In genomic region chr6:43275782-43276179, GRCh38 we compare ENCODE assay signal across 8 cellular contexts. TPM values are rescaled to one million over a fixed set of nuclear protein-coding genes. Genes with fewer than 3 reads are reported as not detected.
DNase-seq lines count a peak whose midpoint lies in the region; ATAC-seq, FAIRE-seq and TF ChIP-seq lines count a peak whose summit lies in the region.

No MANE protein-coding gene starts in this region.

- no peaks in the 10 kb centered on the region for H3K9me3 Mint-ChIP-seq in activated CD8-positive, alpha-beta memory T cell treated with anti-CD3 and anti-CD28 coated beads, Interleukin-2, amount 10 ng/mL, durations not matched to agents 7 days and 5 days (ENCODE audit: low read depth)
- H3K9me3 Mint-ChIP-seq in activated naive CD4-positive, alpha-beta T cell treated with anti-CD3 and anti-CD28 coated beads for 36 hours, result no peaks in the 10 kb centered on the region

- H3K4me1 ChIP-seq in HepG2 (ENCODE audit: insufficient read depth, low read length), result peaks cover 96% of the 10 kb centered on the region
- H3K4me1 ChIP-seq in subcutaneous abdominal adipose tissue (ENCODE audit: control insufficient read depth in 5 of 5, insufficient read depth in 5 of 5, low read length in 5 of 5), result peaks cover 0 to 17% (median 11%) of the 10 kb centered on the region in 5 donors

- H3K4me1 Mint-ChIP-seq in activated CD8-positive, alpha-beta memory T cell treated with anti-CD3 and anti-CD28 coated beads, Interleukin-2, amount 10 ng/mL, durations not matched to agents 7 days and 5 days, result peaks cover 17% of the 10 kb centered on the region
- peaks cover 6% of the 10 kb centered on the region for H3K4me1 Mint-ChIP-seq in activated naive CD4-positive, alpha-beta T cell treated with anti-CD3 and anti-CD28 coated beads for 36 hours (ENCODE audit: low read depth)

- in situ Hi-C loops in HepG2 (cut with HindIII; ENCODE audit: extremely low pct_ligation_motif_present, low pct_unique_long_range_greater_than_20kb), result no loop called here

- peak overlapping the region; percentile 88; the same call in 1 of the 2 replicates for H3K4me2 ChIP-seq in HepG2 (ENCODE audit: low read depth, low read length)

- no TSS peak for BruUV-seq in HepG2 (replicated peaks; lab: Mats Ljungman, UMichigan)

- H3K9ac ChIP-seq in HepG2 (ENCODE audit: insufficient read depth, low read depth, low read length) (peak overlapping the region; percentile 97), subcutaneous abdominal adipose tissue (ENCODE audit: low read length in 5 of 5) (no peak overlapping the region)

- 41% methylated on average over 24 of the region's 24 CpGs for WGBS in HepG2 (ENCODE audit: low lambda C conversion rate)

- TF ChIP-seq RAD21 in HepG2 (CRISPR knock-in tag; IDR thresholded peaks at IDR 0.05), result no peak

- no peaks in the 10 kb centered on the region for H4K20me1 ChIP-seq in HepG2 (ENCODE audit: insufficient read depth, low read length)

- CTCF ChIA-PET in activated CD8-positive, alpha-beta memory T cell treated with anti-CD3 and anti-CD28 coated beads, Interleukin-2, amount 10 ng/mL, durations not matched to agents 7 days and 5 days (lab: Charles Lee), result interaction anchor here (1.1 kb wide), 1 partner anchor 14 kb away, joined by 3 read pairs; no protein-coding TSS in a partner anchor
- CTCF ChIA-PET in activated naive CD4-positive, alpha-beta T cell treated with anti-CD3 and anti-CD28 coated beads for 36 hours (lab: Charles Lee), result no interaction called here
- CTCF ChIA-PET in HepG2 (lab: Yijun Ruan, JAX; ENCODE audit: low intra/inter-chr PET ratio, low total read pairs), result no interaction called here

- intact Hi-C loops in activated naive CD4-positive, alpha-beta T cell treated with anti-CD3 and anti-CD28 coated beads for 36 hours (cut with micrococcal nuclease), result no loop called here
- intact Hi-C loops in HepG2 (cut with micrococcal nuclease; ENCODE audit: unreplicated experiment), result no loop called here

- TF ChIP-seq EP300 in HepG2 (IDR thresholded peaks at IDR 0.05; ENCODE audit: low read depth in 2 of 2, low read length in 2 of 2), result no peak
- TF ChIP-seq EP300 in HepG2 (CRISPR knock-in tag; IDR thresholded peaks at IDR 0.05; ENCODE audit: borderline replicate concordance), result no peak

- H3K27ac ChIP-seq in HepG2 (ENCODE audit: extremely low read length, insufficient read depth, low read length) (peak overlapping the region; percentile 94), subcutaneous abdominal adipose tissue (ENCODE audit: low read depth, low read length) (no peak overlapping the region)

- peaks cover 7% of the 10 kb centered on the region for H3K79me2 ChIP-seq in HepG2 (ENCODE audit: insufficient read depth, low read length)

- H2AFZ ChIP-seq in HepG2 (ENCODE audit: low read length), result no peak overlapping the region

- FAIRE-seq in HepG2 (lab: Jason Lieb, UNC), result no peak

- no peaks in the 10 kb centered on the region for H3K36me3 ChIP-seq in HepG2 (replicated peaks in 1 of 2; ENCODE audit: control insufficient read depth in 1 of 2, insufficient read depth in 2 of 2, low read length in 2 of 2)
- H3K36me3 ChIP-seq in subcutaneous abdominal adipose tissue (ENCODE audit: control insufficient read depth in 5 of 5, insufficient read depth in 5 of 5, low read length in 5 of 5), result no peaks in the 10 kb centered on the region

- no peak for DNase-seq in activated CD8-positive, alpha-beta memory T cell treated with anti-CD3 and anti-CD28 coated beads, Interleukin-2, amount 10 ng/mL, durations not matched to agents 7 days and 5 days
- no peak for DNase-seq in activated CD8-positive, alpha-beta memory T cell treated with anti-CD3 and anti-CD28 coated beads, Interleukin-2, amount 50 U/mL, for 4 hours
- DNase-seq in activated naive CD4-positive, alpha-beta T cell treated with anti-CD3 and anti-CD28 coated beads for 36 hours, result no peak
- DNase-seq in HepG2 (ENCODE audit: low spot score) (no peak), dermis blood vessel endothelial cell (no peak), NCI-H2171 (lab: John Stamatoyannopoulos, UW) (no peak)

- H3K4me3 ChIP-seq in HepG2 (replicated peaks in 1 of 3; ENCODE audit: insufficient read depth in 1 of 3, low read depth in 2 of 3, low read length in 3 of 3), result peak overlapping the region in 2 of 3 experiments; percentile 78 to 86; a peak in 4 of 6 replicates
- peak overlapping the region in 3 of 5 donors; percentile 26 to 41 (median 32) for H3K4me3 ChIP-seq in subcutaneous abdominal adipose tissue (ENCODE audit: low read depth in 1 of 5, low read length in 5 of 5)

- H3K27me3 ChIP-seq in HepG2 (ENCODE audit: control insufficient read depth in 1 of 2, insufficient read depth in 2 of 2, low read length in 2 of 2) (no peaks in the 10 kb centered on the region), subcutaneous abdominal adipose tissue (ENCODE audit: control insufficient read depth in 5 of 5, insufficient read depth in 4 of 5, low read length in 5 of 5) (peaks cover 9 to 35% (median 32%) of the 10 kb centered on the region in 5 donors)

- no peaks in the 10 kb centered on the region for H3K36me3 Mint-ChIP-seq in activated CD8-positive, alpha-beta memory T cell treated with anti-CD3 and anti-CD28 coated beads, Interleukin-2, amount 10 ng/mL, durations not matched to agents 7 days and 5 days
- no peaks in the 10 kb centered on the region for H3K36me3 Mint-ChIP-seq in activated naive CD4-positive, alpha-beta T cell treated with anti-CD3 and anti-CD28 coated beads for 36 hours (ENCODE audit: low read depth)

- peaks cover 60% of the 10 kb centered on the region for H3K27me3 Mint-ChIP-seq in activated CD8-positive, alpha-beta memory T cell treated with anti-CD3 and anti-CD28 coated beads, Interleukin-2, amount 10 ng/mL, durations not matched to agents 7 days and 5 days
- peaks cover 17% of the 10 kb centered on the region for H3K27me3 Mint-ChIP-seq in activated naive CD4-positive, alpha-beta T cell treated with anti-CD3 and anti-CD28 coated beads for 36 hours (ENCODE audit: low read depth)

- TF ChIP-seq POLR2A in HepG2 (IDR thresholded peaks at IDR 0.05; ENCODE audit: insufficient read depth in 1 of 2, low read depth in 2 of 2, low read length in 2 of 2), result no peak

- peak overlapping the region; percentile 29 for H3K27ac Mint-ChIP-seq in activated CD8-positive, alpha-beta memory T cell treated with anti-CD3 and anti-CD28 coated beads, Interleukin-2, amount 10 ng/mL, durations not matched to agents 7 days and 5 days
- no peak overlapping the region for H3K27ac Mint-ChIP-seq in activated naive CD4-positive, alpha-beta T cell treated with anti-CD3 and anti-CD28 coated beads for 36 hours

- H3K4me3 Mint-ChIP-seq in activated CD8-positive, alpha-beta memory T cell treated with anti-CD3 and anti-CD28 coated beads, Interleukin-2, amount 10 ng/mL, durations not matched to agents 7 days and 5 days, result peak overlapping the region; percentile 43
- H3K4me3 Mint-ChIP-seq in activated naive CD4-positive, alpha-beta T cell treated with anti-CD3 and anti-CD28 coated beads for 36 hours, result peak overlapping the region; percentile 66

- ATAC-seq in activated CD8-positive, alpha-beta memory T cell treated with anti-CD3 and anti-CD28 coated beads, Interleukin-2, amount 10 ng/mL, durations not matched to agents 7 days and 5 days, result peak; percentile 34
- ATAC-seq in HepG2 (no peak), HG02938 (IDR thresholded peaks at IDR 0.05; ENCODE audit: unreplicated experiment) (no peak)

- POLR2A ChIA-PET in HepG2 (lab: Yijun Ruan, JAX), result interaction anchor here (0.6 to 20.0 kb wide), 4 partner anchors 8 to 296 kb away, joined by 3 to 314 read pairs (median 99); partner anchors contain the start of gene SLC22A7

- H3K9me3 ChIP-seq in HepG2 (ENCODE audit: low read length), result no peaks in the 10 kb centered on the region
- H3K9me3 ChIP-seq in subcutaneous abdominal adipose tissue (ENCODE audit: control insufficient read depth in 5 of 5, low read length in 5 of 5), result no peaks in the 10 kb centered on the region

- TF ChIP-seq CTCF in HepG2 (CRISPR knock-in tag; IDR thresholded peaks at IDR 0.05), result no peak

RNA-seq across cellular contexts. Expression of gene SLC22A7, which starts 22.3 kb away (rescaled TPM):
- total RNA-seq in activated CD8-positive, alpha-beta memory T cell treated with anti-CD3 and anti-CD28 coated beads, Interleukin-2, amount 10 ng/mL, durations not matched to agents 7 days and 5 days, result not detected
- total RNA-seq in activated naive CD4-positive, alpha-beta T cell treated with anti-CD3 and anti-CD28 coated beads for 36 hours, result not detected
- total RNA-seq in HepG2 (2016; rRNA removed; fragmentation: Illumina TruSeq; extraction: Trizol) (8.6 and 22.6 TPM in 2 replicates), dermis blood vessel endothelial cell (not detected in 2 replicates)
- 5.3 and 5.4 TPM in 2 replicates for total RNA-seq in HepG2 (2016; cell fraction: cytosol; rRNA removed; fragmentation: Illumina TruSeq; extraction: Trizol; ENCODE audit: low read depth)
- total RNA-seq in HepG2 (2016; cell fraction: insoluble cytoplasmic fraction; rRNA removed; fragmentation: Illumina TruSeq; extraction: Trizol), result 8.5 and 22.3 TPM in 2 replicates
- total RNA-seq in HepG2 (2016; cell fraction: membrane; rRNA removed; fragmentation: Illumina TruSeq; extraction: Trizol), result 9.0 and 9.1 TPM in 2 replicates
- total RNA-seq in HepG2 (2016; cell fraction: nucleus; rRNA removed; fragmentation: Illumina TruSeq; extraction: Trizol), result 20.9 and 25.8 TPM in 2 replicates
- polyA plus RNA-seq in HepG2 (2011; rRNA removed), result 5.3 and 12.3 TPM in 2 replicates
- polyA plus RNA-seq in HepG2 (2011; cell fraction: cytosol; rRNA removed), result 7.0 and 7.8 TPM in 2 replicates
- polyA plus RNA-seq in HepG2 (2011; cell fraction: nucleus; rRNA removed), result 34.4 and 48.4 TPM in 2 replicates
- 18.9 and 34.7 TPM in 2 replicates for polyA plus RNA-seq in HepG2 (2012)
- 3.2 and 3.5 TPM in 2 replicates for polyA plus RNA-seq in HepG2 (2016; cell fraction: cytosol; fragmentation: Illumina TruSeq; extraction: Trizol; ENCODE audit: low read depth)
- 5.5 and 6.2 TPM in 2 replicates for polyA plus RNA-seq in HepG2 (2016; cell fraction: insoluble cytoplasmic fraction; fragmentation: Illumina TruSeq; extraction: Trizol; ENCODE audit: low read depth)
- 4.5 and 5.7 TPM in 2 replicates for polyA plus RNA-seq in HepG2 (2016; cell fraction: membrane; fragmentation: Illumina TruSeq; extraction: Trizol; ENCODE audit: low read depth)
- 39.6 and 40.3 TPM in 2 replicates for polyA plus RNA-seq in HepG2 (2016; cell fraction: nucleus; fragmentation: Illumina TruSeq; extraction: Trizol; ENCODE audit: insufficient read depth, low read depth)
- 22.0 TPM in 1 of 2 replicates, not detected in the other for polyA minus RNA-seq in HepG2 (2011; rRNA and poly(A)+ RNA removed; ENCODE audit: low replicate concordance)
- polyA minus RNA-seq in HepG2 (2011; cell fraction: cytosol; rRNA and poly(A)+ RNA removed), result 3.6 and 5.1 TPM in 2 replicates
- 7.0 and 12.7 TPM in 2 replicates for polyA minus RNA-seq in HepG2 (2011; cell fraction: nucleus; rRNA and poly(A)+ RNA removed)

RNA-seq across cellular contexts. Expression of gene TTBK1, which starts 32.5 kb away (rescaled TPM):
- total RNA-seq in activated CD8-positive, alpha-beta memory T cell treated with anti-CD3 and anti-CD28 coated beads, Interleukin-2, amount 10 ng/mL, durations not matched to agents 7 days and 5 days, result under 1 TPM; 0.20 to 0.80 TPM
- under 1 TPM in 1 of 2 experiments, not detected in 1; 0.02 TPM for total RNA-seq in activated naive CD4-positive, alpha-beta T cell treated with anti-CD3 and anti-CD28 coated beads for 36 hours
- total RNA-seq in HepG2 (2016; rRNA removed; fragmentation: Illumina TruSeq; extraction: Trizol), result 0.10 and 0.33 TPM in 2 replicates
- 0.18 and 0.20 TPM in 2 replicates for total RNA-seq in HepG2 (2016; cell fraction: cytosol; rRNA removed; fragmentation: Illumina TruSeq; extraction: Trizol; ENCODE audit: low read depth)
- 0.13 and 0.32 TPM in 2 replicates for total RNA-seq in HepG2 (2016; cell fraction: insoluble cytoplasmic fraction; rRNA removed; fragmentation: Illumina TruSeq; extraction: Trizol)
- 0.25 and 0.28 TPM in 2 replicates for total RNA-seq in HepG2 (2016; cell fraction: membrane; rRNA removed; fragmentation: Illumina TruSeq; extraction: Trizol)
- total RNA-seq in HepG2 (2016; cell fraction: nucleus; rRNA removed; fragmentation: Illumina TruSeq; extraction: Trizol), result 0.47 TPM in 2 replicates
- polyA plus RNA-seq in HepG2 (2011; rRNA removed), result 0.24 and 0.50 TPM in 2 replicates
- polyA plus RNA-seq in HepG2 (2011; cell fraction: cytosol; rRNA removed), result 0.09 and 0.10 TPM in 2 replicates
- polyA plus RNA-seq in HepG2 (2011; cell fraction: nucleus; rRNA removed), result 1.4 and 2.2 TPM in 2 replicates
- polyA plus RNA-seq in HepG2 (2012), result 0.53 and 0.62 TPM in 2 replicates
- polyA plus RNA-seq in HepG2 (2016; cell fraction: cytosol; fragmentation: Illumina TruSeq; extraction: Trizol; ENCODE audit: low read depth), result not detected in 2 replicates
- polyA plus RNA-seq in HepG2 (2016; cell fraction: insoluble cytoplasmic fraction; fragmentation: Illumina TruSeq; extraction: Trizol; ENCODE audit: low read depth), result 0.19 TPM in 2 replicates
- 0.06 and 0.07 TPM in 2 replicates for polyA plus RNA-seq in HepG2 (2016; cell fraction: membrane; fragmentation: Illumina TruSeq; extraction: Trizol; ENCODE audit: low read depth)
- 0.84 and 0.86 TPM in 2 replicates for polyA plus RNA-seq in HepG2 (2016; cell fraction: nucleus; fragmentation: Illumina TruSeq; extraction: Trizol; ENCODE audit: insufficient read depth, low read depth)
- 1.2 TPM in 1 of 2 replicates, not detected in the other for polyA minus RNA-seq in HepG2 (2011; rRNA and poly(A)+ RNA removed; ENCODE audit: low replicate concordance)
- polyA minus RNA-seq in HepG2 (2011; cell fraction: cytosol; rRNA and poly(A)+ RNA removed), result 0.18 and 0.49 TPM in 2 replicates
- polyA minus RNA-seq in HepG2 (2011; cell fraction: nucleus; rRNA and poly(A)+ RNA removed), result 1.4 and 1.7 TPM in 2 replicates
- 0.05 TPM in 1 of 2 replicates, not detected in the other for total RNA-seq in dermis blood vessel endothelial cell

RNA-seq across cellular contexts. Expression of gene CRIP3, which starts 32.8 kb away (rescaled TPM):
- total RNA-seq in activated CD8-positive, alpha-beta memory T cell treated with anti-CD3 and anti-CD28 coated beads, Interleukin-2, amount 10 ng/mL, durations not matched to agents 7 days and 5 days, result under 1 TPM; 0.50 to 0.66 TPM
- total RNA-seq in activated naive CD4-positive, alpha-beta T cell treated with anti-CD3 and anti-CD28 coated beads for 36 hours, result 1 to 10 TPM; 2.9 to 3.1 TPM
- total RNA-seq in HepG2 (2016; rRNA removed; fragmentation: Illumina TruSeq; extraction: Trizol), result 3.5 and 6.3 TPM in 2 replicates
- total RNA-seq in HepG2 (2016; cell fraction: cytosol; rRNA removed; fragmentation: Illumina TruSeq; extraction: Trizol; ENCODE audit: low read depth), result 2.7 and 2.9 TPM in 2 replicates
- total RNA-seq in HepG2 (2016; cell fraction: insoluble cytoplasmic fraction; rRNA removed; fragmentation: Illumina TruSeq; extraction: Trizol), result 5.5 and 7.0 TPM in 2 replicates
- total RNA-seq in HepG2 (2016; cell fraction: membrane; rRNA removed; fragmentation: Illumina TruSeq; extraction: Trizol), result 1.7 and 2.6 TPM in 2 replicates
- total RNA-seq in HepG2 (2016; cell fraction: nucleus; rRNA removed; fragmentation: Illumina TruSeq; extraction: Trizol), result 6.1 and 7.0 TPM in 2 replicates
- 9.3 and 14.2 TPM in 2 replicates for polyA plus RNA-seq in HepG2 (2011; rRNA removed)
- polyA plus RNA-seq in HepG2 (2011; cell fraction: cytosol; rRNA removed), result 4.5 and 5.1 TPM in 2 replicates
- polyA plus RNA-seq in HepG2 (2011; cell fraction: nucleus; rRNA removed), result 31.5 and 46.2 TPM in 2 replicates
- 12.7 and 16.4 TPM in 2 replicates for polyA plus RNA-seq in HepG2 (2012)
- polyA plus RNA-seq in HepG2 (2016; cell fraction: cytosol; fragmentation: Illumina TruSeq; extraction: Trizol; ENCODE audit: low read depth), result 0.99 and 1.7 TPM in 2 replicates
- 4.1 and 5.4 TPM in 2 replicates for polyA plus RNA-seq in HepG2 (2016; cell fraction: insoluble cytoplasmic fraction; fragmentation: Illumina TruSeq; extraction: Trizol; ENCODE audit: low read depth)
- 1.9 and 2.3 TPM in 2 replicates for polyA plus RNA-seq in HepG2 (2016; cell fraction: membrane; fragmentation: Illumina TruSeq; extraction: Trizol; ENCODE audit: low read depth)
- 13.1 and 18.7 TPM in 2 replicates for polyA plus RNA-seq in HepG2 (2016; cell fraction: nucleus; fragmentation: Illumina TruSeq; extraction: Trizol; ENCODE audit: insufficient read depth, low read depth)
- 8.2 TPM in 1 of 2 replicates, not detected in the other for polyA minus RNA-seq in HepG2 (2011; rRNA and poly(A)+ RNA removed; ENCODE audit: low replicate concordance)
- 1.4 and 2.5 TPM in 2 replicates for polyA minus RNA-seq in HepG2 (2011; cell fraction: cytosol; rRNA and poly(A)+ RNA removed)
- 7.5 and 14.4 TPM in 2 replicates for polyA minus RNA-seq in HepG2 (2011; cell fraction: nucleus; rRNA and poly(A)+ RNA removed)
- 0.34 TPM in 1 of 2 replicates, not detected in the other for total RNA-seq in dermis blood vessel endothelial cell

RNA-seq across cellular contexts. Expression of gene DNPH1, which starts 46.5 kb away (rescaled TPM):
- total RNA-seq in activated CD8-positive, alpha-beta memory T cell treated with anti-CD3 and anti-CD28 coated beads, Interleukin-2, amount 10 ng/mL, durations not matched to agents 7 days and 5 days, result 10 to 100 TPM; 54.0 to 60.0 TPM
- 10 to 100 TPM; 59.7 to 59.8 TPM for total RNA-seq in activated naive CD4-positive, alpha-beta T cell treated with anti-CD3 and anti-CD28 coated beads for 36 hours
- total RNA-seq in HepG2 (2016; rRNA removed; fragmentation: Illumina TruSeq; extraction: Trizol) (75.0 and 75.1 TPM in 2 replicates), dermis blood vessel endothelial cell (29.0 and 31.5 TPM in 2 replicates)
- total RNA-seq in HepG2 (2016; cell fraction: cytosol; rRNA removed; fragmentation: Illumina TruSeq; extraction: Trizol; ENCODE audit: low read depth), result 50.9 and 56.3 TPM in 2 replicates
- total RNA-seq in HepG2 (2016; cell fraction: insoluble cytoplasmic fraction; rRNA removed; fragmentation: Illumina TruSeq; extraction: Trizol), result 75.1 and 81.5 TPM in 2 replicates
- total RNA-seq in HepG2 (2016; cell fraction: membrane; rRNA removed; fragmentation: Illumina TruSeq; extraction: Trizol), result 52.3 and 60.5 TPM in 2 replicates
- total RNA-seq in HepG2 (2016; cell fraction: nucleus; rRNA removed; fragmentation: Illumina TruSeq; extraction: Trizol), result 31.4 and 33.7 TPM in 2 replicates
- 56.5 and 65.8 TPM in 2 replicates for polyA plus RNA-seq in HepG2 (2011; rRNA removed)
- polyA plus RNA-seq in HepG2 (2011; cell fraction: cytosol; rRNA removed), result 106 and 143 TPM in 2 replicates
- polyA plus RNA-seq in HepG2 (2011; cell fraction: nucleus; rRNA removed), result 62.4 and 67.4 TPM in 2 replicates
- 43.1 and 47.9 TPM in 2 replicates for polyA plus RNA-seq in HepG2 (2012)
- 62.6 and 68.8 TPM in 2 replicates for polyA plus RNA-seq in HepG2 (2016; cell fraction: cytosol; fragmentation: Illumina TruSeq; extraction: Trizol; ENCODE audit: low read depth)
- polyA plus RNA-seq in HepG2 (2016; cell fraction: insoluble cytoplasmic fraction; fragmentation: Illumina TruSeq; extraction: Trizol; ENCODE audit: low read depth), result 76.7 and 82.8 TPM in 2 replicates
- 47.1 and 47.7 TPM in 2 replicates for polyA plus RNA-seq in HepG2 (2016; cell fraction: membrane; fragmentation: Illumina TruSeq; extraction: Trizol; ENCODE audit: low read depth)
- 66.2 and 72.5 TPM in 2 replicates for polyA plus RNA-seq in HepG2 (2016; cell fraction: nucleus; fragmentation: Illumina TruSeq; extraction: Trizol; ENCODE audit: insufficient read depth, low read depth)
- polyA minus RNA-seq in HepG2 (2011; rRNA and poly(A)+ RNA removed; ENCODE audit: low replicate concordance), result 38.8 and 62.4 TPM in 2 replicates
- polyA minus RNA-seq in HepG2 (2011; cell fraction: cytosol; rRNA and poly(A)+ RNA removed), result 10.5 and 15.4 TPM in 2 replicates
- polyA minus RNA-seq in HepG2 (2011; cell fraction: nucleus; rRNA and poly(A)+ RNA removed), result 15.3 and 16.7 TPM in 2 replicates
